8 cellular contexts compared by ENCODE assay signal in the genomic region with DNA sequence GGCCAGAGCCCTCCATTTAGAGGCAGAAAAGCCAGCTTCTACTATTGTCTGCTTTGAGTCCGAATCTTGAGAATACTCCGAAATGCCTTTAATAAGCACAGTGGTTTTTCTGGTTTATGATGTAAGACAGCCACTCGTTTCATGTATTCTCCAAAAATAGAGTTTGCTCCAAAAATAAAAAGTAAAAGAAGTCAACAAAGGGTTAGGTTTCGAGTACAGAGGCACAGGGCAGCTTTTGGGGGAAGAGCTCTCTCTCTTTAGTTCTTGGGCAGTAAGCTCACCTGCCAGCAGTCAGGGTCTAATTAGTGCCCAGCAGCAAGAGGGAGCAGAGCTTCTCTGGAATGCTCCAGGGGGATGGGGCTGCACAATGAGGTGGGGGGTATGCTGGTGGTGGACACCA. TPM values are rescaled to one million over a fixed set of nuclear protein-coding genes. Genes with fewer than 3 reads are reported as not detected.
DNase-seq lines count a peak whose midpoint lies in the region; ATAC-seq and TF ChIP-seq lines count a peak whose summit lies in the region.

No MANE protein-coding gene starts in this region.

- no peaks in the 10 kb centered on the region for H4K20me1 ChIP-seq in PC-3 (ENCODE audit: low read length)

- no peaks in the 10 kb centered on the region for H3K9me2 ChIP-seq in PC-3 (replicated peaks; ENCODE audit: low read length)

- POLR2A ChIA-PET in PC-3 (lab: Charles Lee; ENCODE audit: unreplicated experiment), result no interaction called here

- BruUV-seq in PC-3 (replicated peaks; lab: Mats Ljungman, UMichigan), result no TSS peak

- TF ChIP-seq POLR2A in GM18951 (IDR thresholded peaks at IDR 0.05; ENCODE audit: extremely low read depth, insufficient read depth, insufficient read length), result peak; percentile 35

- peak; percentile 63 for ATAC-seq in HG02763 (IDR thresholded peaks at IDR 0.05; ENCODE audit: unreplicated experiment)
- ATAC-seq in PC-3, result no peak

- H3F3A ChIP-seq in PC-3 (ENCODE audit: low read length, unreplicated experiment), result no peaks in the 10 kb centered on the region

- intact Hi-C loops in PC-3 (cut with micrococcal nuclease), result loop anchor here (1.0 kb wide), 1 partner anchor 51 kb away; no protein-coding TSS in a partner anchor

- no peak for DNase-seq in PC-3
- DNase-seq in COR-L47 (lab: John Stamatoyannopoulos, UW), result no peak
- no peak for DNase-seq in H7
- no peak for DNase-seq in activated naive CD4-positive, alpha-beta T cell treated with anti-CD3 and anti-CD28 coated beads, Interleukin-2, amount 50 U/mL, for 16 hours
- DNase-seq in activated CD4-positive, alpha-beta T cell treated with anti-CD3 and anti-CD28 coated beads, Interleukin-2, amount 50 U/mL, for 48 hours, result no peak

- peaks cover 48% of the 10 kb centered on the region for H3K4me1 ChIP-seq in PC-3 (ENCODE audit: insufficient read depth, low read length)
- H3K4me1 ChIP-seq in subcutaneous abdominal adipose tissue (ENCODE audit: control insufficient read depth in 5 of 5, insufficient read depth in 5 of 5, low read length in 5 of 5), result peaks cover 22 to 82% (median 64%) of the 10 kb centered on the region in 5 donors

- in situ Hi-C loops in GM18951 (cut with MboI; ENCODE audit: low sequenced_read_pairs, unreplicated experiment), result no loop called here

- H3K9me3 ChIP-seq in PC-3 (ENCODE audit: low read length) (no peaks in the 10 kb centered on the region), subcutaneous abdominal adipose tissue (ENCODE audit: control insufficient read depth in 5 of 5, low read length in 5 of 5) (no peaks in the 10 kb centered on the region)

- H3K27me3 ChIP-seq in PC-3 (ENCODE audit: low read length), result no peaks in the 10 kb centered on the region
- H3K27me3 ChIP-seq in subcutaneous abdominal adipose tissue (ENCODE audit: control insufficient read depth in 5 of 5, insufficient read depth in 4 of 5, low read length in 5 of 5), result no peaks in the 10 kb centered on the region
- H3K27me3 ChIP-seq in H7 (ENCODE audit: control insufficient read depth, insufficient read depth, low read length), result no peaks in the 10 kb centered on the region

- CTCF ChIA-PET in PC-3 (lab: Charles Lee), result no interaction called here

- H3K4me3 ChIP-seq in PC-3 (ENCODE audit: low read length) (no peak overlapping the region), subcutaneous abdominal adipose tissue (ENCODE audit: low read depth in 1 of 5, low read length in 5 of 5) (no peak overlapping the region), H7 (ENCODE audit: insufficient read depth, low read depth, low read length) (no peak overlapping the region)

- no peak for TF ChIP-seq CTCF in PC-3 (conservative IDR thresholded peaks at IDR 0.05; ENCODE audit: low read depth, low read length)

- peak overlapping the region; percentile 47 for H3K9ac ChIP-seq in PC-3 (ENCODE audit: low read length)
- H3K9ac ChIP-seq in subcutaneous abdominal adipose tissue (ENCODE audit: low read length in 5 of 5), result peak overlapping the region in 1 of 5 donors; percentile 35

- peaks cover 39% of the 10 kb centered on the region for H3K79me2 ChIP-seq in PC-3 (ENCODE audit: low read length)

- H3K4me2 ChIP-seq in PC-3 (ENCODE audit: low read length), result peak overlapping the region; percentile 56

- H2AFZ ChIP-seq in PC-3 (ENCODE audit: low read length), result peak overlapping the region; percentile 17; the same call in 1 of the 2 replicates

- no peaks in the 10 kb centered on the region; the same call in 1 of the 2 replicates for H3K36me3 ChIP-seq in PC-3 (ENCODE audit: low read depth, low read length)
- no peaks in the 10 kb centered on the region for H3K36me3 ChIP-seq in subcutaneous abdominal adipose tissue (ENCODE audit: control insufficient read depth in 5 of 5, insufficient read depth in 5 of 5, low read length in 5 of 5)
- H3K36me3 ChIP-seq in H7 (replicated peaks; ENCODE audit: control insufficient read depth, insufficient read depth, low read length), result no peaks in the 10 kb centered on the region

- H3K27ac ChIP-seq in PC-3 (ENCODE audit: low read length), result peak overlapping the region; percentile 82
- H3K27ac ChIP-seq in subcutaneous abdominal adipose tissue (ENCODE audit: low read depth, low read length), result peak overlapping the region; percentile 89

RNA-seq across cellular contexts. Expression of gene CREB3L2, which starts 20.2 kb away (rescaled TPM):
- 9.3 and 18.1 TPM in 2 replicates for total RNA-seq in PC-3 (2014; rRNA removed)
- 11.4 and 13.0 TPM in 2 replicates for total RNA-seq in H7 (2014; rRNA removed; shearing (Covaris generic))
